In genomic region chr1:220475608-220476007, GRCh38 we compare ENCODE assay signal across 3 cellular contexts. TPM values are rescaled to one million over a fixed set of nuclear protein-coding genes. Genes with fewer than 3 reads are reported as not detected.
"Had no signal": no experiment of that assay in that cellular context is flagged by ENCODE, and none has a peak within 500 bp of the region (broad histone marks: within the 10 kb centered on the region; RNA-seq: fewer than 3 reads in every experiment).

No MANE protein-coding gene starts in this region.

RNA-seq across cellular contexts. Expression of gene MARK1, which starts 52.3 kb away (rescaled TPM):
- total RNA-seq: naive thymus-derived CD4-positive, alpha-beta T cell; naive thymus-derived CD8-positive, alpha-beta T cell; natural killer cell treated with Interleukin-12 subunit alpha and Interleukin-12 subunit beta and Interleukin-15 and Interleukin-18, amount 100 ng/mL, for 72 hours had no signal
- polyA plus RNA-seq: naive thymus-derived CD4-positive, alpha-beta T cell; naive thymus-derived CD8-positive, alpha-beta T cell had no signal
